In genomic region chr21:45554477-45555175, GRCh38 we compare ENCODE assay signal across 1 cellular context.
TF ChIP-seq lines count a peak whose summit lies in the region.

No MANE protein-coding gene starts in this region.

TF ChIP-seq in HepG2, 621 proteins besides CTCF, POLR2A, EP300 and RAD21 (continued from another document and continues in another):
- no peak for TF ChIP-seq ELK4 (CRISPR knock-in tag; IDR thresholded peaks at IDR 0.05; ENCODE audit: borderline replicate concordance)
- TF ChIP-seq AHR (CRISPR knock-in tag; IDR thresholded peaks at IDR 0.05): no peak
- peak; percentile 52; the same call in 1 of the 2 replicates for TF ChIP-seq SMYD3 (CRISPR knock-in tag; IDR thresholded peaks at IDR 0.05)
- TF ChIP-seq ZNF563 (CRISPR knock-in tag; IDR thresholded peaks at IDR 0.05): 0 out of 2 replicates have a peak, but pooled peaks have one; percentile 24
- TF ChIP-seq ZNF296 (CRISPR knock-in tag; conservative IDR thresholded peaks at IDR 0.05): no peak
- TF ChIP-seq NFKB2 (CRISPR knock-in tag; IDR thresholded peaks at IDR 0.05; ENCODE audit: borderline replicate concordance): peak; percentile 66; the same call in 1 of the 2 replicates
- no peak for TF ChIP-seq FOXK2 (IDR thresholded peaks at IDR 0.05)
- peak; percentile 34; the same call in 1 of the 2 replicates for TF ChIP-seq ARID5B (CRISPR knock-in tag; IDR thresholded peaks at IDR 0.05)
- no peak for TF ChIP-seq MIER3 (CRISPR knock-in tag; IDR thresholded peaks at IDR 0.05; ENCODE audit: borderline replicate concordance)
- peak; percentile 44; the same call in 1 of the 2 replicates for TF ChIP-seq MXD4 (CRISPR knock-in tag; IDR thresholded peaks at IDR 0.05)
- TF ChIP-seq HMG20A (CRISPR knock-in tag; IDR thresholded peaks at IDR 0.05; ENCODE audit: borderline replicate concordance): 0 out of 2 replicates have a peak, but pooled peaks have one; percentile 12
- no peak for TF ChIP-seq SIN3A (IDR thresholded peaks at IDR 0.05; ENCODE audit: borderline replicate concordance, low read depth, low read length)
- TF ChIP-seq MTF2 (CRISPR knock-in tag; IDR thresholded peaks at IDR 0.05; ENCODE audit: borderline replicate concordance): peak; percentile 82; the same call in 1 of the 2 replicates
- TF ChIP-seq MTA1 (CRISPR knock-in tag; IDR thresholded peaks at IDR 0.05; ENCODE audit: borderline replicate concordance): peak; percentile 79; the same call in 1 of the 2 replicates
- TF ChIP-seq ZBTB14 (CRISPR knock-in tag; IDR thresholded peaks at IDR 0.05): peak; percentile 82
- no peak for TF ChIP-seq ZBTB25 (CRISPR knock-in tag; IDR thresholded peaks at IDR 0.05)
- no peak for TF ChIP-seq HBP1 (CRISPR knock-in tag; IDR thresholded peaks at IDR 0.05; ENCODE audit: low read depth)
- no peak for TF ChIP-seq HMG20B (CRISPR knock-in tag; conservative IDR thresholded peaks at IDR 0.05)
- peak; percentile 51; the same call in 1 of the 2 replicates for TF ChIP-seq GABPB1 (CRISPR knock-in tag; IDR thresholded peaks at IDR 0.05)
- no peak for TF ChIP-seq TAF15 (IDR thresholded peaks at IDR 0.05; ENCODE audit: low read depth, low read length, poor library complexity, severe bottlenecking)
- TF ChIP-seq ZGPAT (CRISPR knock-in tag; IDR thresholded peaks at IDR 0.05): peak; percentile 45; the same call in 1 of the 2 replicates
- TF ChIP-seq ZNF777 (CRISPR knock-in tag; IDR thresholded peaks at IDR 0.05): peak; percentile 71
- 0 out of 2 replicates have a peak, but pooled peaks have one; percentile 39 for TF ChIP-seq ZNF724P (CRISPR knock-in tag; IDR thresholded peaks at IDR 0.05; ENCODE audit: borderline replicate concordance)
- 0 out of 2 replicates have a peak, but pooled peaks have one; percentile 28 for TF ChIP-seq ZMYM4 (CRISPR knock-in tag; IDR thresholded peaks at IDR 0.05)
- peak; percentile 77 for TF ChIP-seq SALL1 (CRISPR knock-in tag; IDR thresholded peaks at IDR 0.05)
- TF ChIP-seq ZNF597 (CRISPR knock-in tag; IDR thresholded peaks at IDR 0.05): no peak
- TF ChIP-seq PAXIP1 (CRISPR knock-in tag; conservative IDR thresholded peaks at IDR 0.05): peak; percentile 31; the same call in 1 of the 2 replicates
- 0 out of 2 replicates have a peak, but pooled peaks have one; percentile 31 for TF ChIP-seq ETV5 (CRISPR knock-in tag; IDR thresholded peaks at IDR 0.05; ENCODE audit: borderline replicate concordance)
- no peak for TF ChIP-seq HNF1A (IDR thresholded peaks at IDR 0.05; ENCODE audit: low read depth)
- TF ChIP-seq HNF1A (CRISPR knock-in tag; IDR thresholded peaks at IDR 0.05; ENCODE audit: borderline replicate concordance): no peak
- TF ChIP-seq SNAPC2 (CRISPR knock-in tag; IDR thresholded peaks at IDR 0.05): 0 out of 2 replicates have a peak, but pooled peaks have one; percentile 34
- TF ChIP-seq SP5 (CRISPR knock-in tag; IDR thresholded peaks at IDR 0.05; ENCODE audit: borderline replicate concordance, low read depth): peak; percentile 62
- no peak; the same call in 1 of the 2 replicates for TF ChIP-seq GMEB1 (CRISPR knock-in tag; IDR thresholded peaks at IDR 0.05; ENCODE audit: borderline replicate concordance)
- peak; percentile 65 for TF ChIP-seq STAG1 (CRISPR knock-in tag; IDR thresholded peaks at IDR 0.05)
